8 cellular contexts compared by ENCODE assay signal in the genomic region with DNA sequence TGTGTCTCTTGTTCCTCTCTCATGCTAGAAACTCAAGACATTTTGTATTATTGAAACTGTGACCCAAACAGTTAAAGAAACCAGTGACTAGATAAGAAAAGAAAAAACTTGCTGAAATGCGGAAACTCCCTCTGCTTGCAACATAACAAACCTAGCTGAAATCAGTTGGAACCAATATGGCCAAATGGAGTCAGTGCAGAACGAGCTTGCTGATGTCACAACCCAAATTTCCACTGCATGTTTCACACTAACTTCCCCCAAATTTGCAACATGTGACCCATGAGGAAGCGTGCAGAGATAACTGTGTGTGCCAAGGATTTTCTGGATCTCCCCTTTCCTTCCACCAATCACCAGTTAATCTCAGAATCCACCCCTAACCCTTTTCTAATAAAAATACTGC.
DNase-seq lines count a peak whose midpoint lies in the region; ATAC-seq, FAIRE-seq and TF ChIP-seq lines count a peak whose summit lies in the region.

No MANE protein-coding gene starts in this region.

- TF ChIP-seq CTCF in GM20000 (IDR thresholded peaks at IDR 0.05; ENCODE audit: extremely low read depth, missing control alignments), result no peak
- TF ChIP-seq CTCF in esophagus squamous epithelium (IDR thresholded peaks at IDR 0.05), result no peak

- peak; percentile 51 for ATAC-seq in HG03460 (IDR thresholded peaks at IDR 0.05; ENCODE audit: unreplicated experiment)

- no peak for FAIRE-seq in small intestine (lab: Jason Lieb, UNC)

- H3K27me3 ChIP-seq in esophagus squamous epithelium (no peaks in the 10 kb centered on the region), small intestine (ENCODE audit: control insufficient read depth in 2 of 2, insufficient read depth in 2 of 2, low read length in 2 of 2) (no peaks in the 10 kb centered on the region)

- H3K4me1 ChIP-seq in esophagus squamous epithelium (no peaks in the 10 kb centered on the region), small intestine (ENCODE audit: control insufficient read depth in 2 of 2, insufficient read depth in 1 of 2, low read depth in 1 of 2, low read length in 1 of 2) (no peaks in the 10 kb centered on the region)

- H3K27ac ChIP-seq in esophagus squamous epithelium, result peak overlapping the region in 3 of 4 donors; percentile 14 to 67 (median 55)
- H3K27ac ChIP-seq in small intestine (ENCODE audit: low read depth in 1 of 2, low read length in 1 of 2), result no peak overlapping the region

- H3K4me3 ChIP-seq in esophagus squamous epithelium (no peak overlapping the region), small intestine (ENCODE audit: low read depth in 1 of 2, low read length in 2 of 2) (no peak overlapping the region)

- intact Hi-C loops in esophagus squamous epithelium (cut with DNase I), result no loop called here

- DNase-seq in GM20000 (ENCODE audit: low spot score) (peak; percentile 12), esophagus squamous epithelium (lab: John Stamatoyannopoulos, UW) (no peak), small intestine (peak; percentile 9), NCI-H2081 treated with DMSO at 0.1 percent for 48 hours (lab: John Stamatoyannopoulos, UW) (no peak), NCI-H524 (lab: John Stamatoyannopoulos, UW) (no peak), NCI-H510A treated with DMSO at 0.1 percent for 48 hours (lab: John Stamatoyannopoulos, UW) (no peak)
- no peak for DNase-seq in effector CD8-positive, alpha-beta T cell (lab: John Stamatoyannopoulos, UW)

- H3K36me3 ChIP-seq in esophagus squamous epithelium (no peaks in the 10 kb centered on the region), small intestine (ENCODE audit: control insufficient read depth in 2 of 2, insufficient read depth in 2 of 2, low read length in 2 of 2) (no peaks in the 10 kb centered on the region)

- 37 to 44% methylated on average over 3 of the region's 3 CpGs for WGBS in esophagus squamous epithelium, 2 donors
- WGBS in small intestine, 3 donors, result 54 to 55% (median 54%) methylated on average over 3 of the region's 3 CpGs

- H3K9me3 ChIP-seq in esophagus squamous epithelium (no peaks in the 10 kb centered on the region), small intestine (ENCODE audit: control insufficient read depth, low read depth) (no peaks in the 10 kb centered on the region)

- TF ChIP-seq POLR2A in esophagus squamous epithelium (IDR thresholded peaks at IDR 0.05), result no peak

Comparison
In these comparisons a context has a peak if more than half of its experiments do, and no peak if none do; other contexts are left out.
1. DNase-seq: peak in GM20000 (single experiment) and small intestine (single experiment); none in esophagus squamous epithelium (single experiment), effector CD8-positive, alpha-beta T cell (single experiment), NCI-H2081 treated with DMSO at 0.1 percent for 48 hours (single experiment), NCI-H524 (0 of 2) and NCI-H510A treated with DMSO at 0.1 percent for 48 hours (single experiment).
2. H3K27ac ChIP-seq: peak in esophagus squamous epithelium (3 of 4); none in small intestine (0 of 2).